In the genomic region with DNA sequence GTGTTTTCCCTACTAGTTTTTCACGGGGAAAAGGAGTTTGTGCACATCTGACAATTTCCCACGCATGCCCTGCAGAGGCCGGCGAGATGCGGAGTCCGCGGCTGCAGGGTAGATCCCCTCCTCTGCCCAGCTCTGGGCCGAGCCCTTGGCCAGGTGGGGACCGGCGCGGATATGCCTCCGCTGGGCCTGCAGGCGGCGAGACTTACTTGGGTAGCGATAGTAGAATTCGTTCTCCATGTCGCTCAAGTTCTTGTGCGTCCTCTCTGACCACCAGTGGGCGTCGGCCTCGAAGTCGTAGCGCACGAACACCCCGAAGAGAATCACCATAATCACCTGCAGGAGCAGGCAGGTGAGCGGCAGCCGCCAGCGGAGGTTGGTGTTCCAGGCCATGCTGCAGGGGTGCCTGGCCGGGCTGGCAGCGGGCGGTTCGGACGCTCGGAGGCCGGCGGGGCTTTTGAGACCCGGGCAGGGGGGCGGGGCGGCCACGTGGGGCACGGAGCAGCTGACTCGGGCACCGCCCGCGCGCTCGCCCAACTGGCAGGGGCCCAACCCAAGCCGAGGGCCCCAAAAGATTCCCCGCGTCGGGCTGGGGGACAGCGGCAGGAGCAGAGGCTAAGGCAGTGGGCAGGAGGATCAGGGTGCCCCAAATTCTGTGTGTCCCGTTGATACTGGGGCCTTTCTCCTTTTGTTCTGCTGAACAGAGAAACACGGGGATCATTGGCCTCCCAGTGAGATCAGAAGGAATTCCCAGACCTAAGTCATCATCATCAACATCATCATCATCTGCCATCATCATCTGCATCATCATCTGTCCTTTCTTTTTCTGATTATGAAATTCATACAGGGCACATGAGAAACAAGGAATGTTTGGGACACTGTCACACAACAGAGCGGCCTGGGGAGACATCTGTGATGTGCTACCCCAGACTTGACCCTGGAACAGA, we compare ENCODE assay signal across 8 cellular contexts. TPM values are rescaled to one million over a fixed set of nuclear protein-coding genes. Genes with fewer than 3 reads are reported as not detected.
DNase-seq lines count a peak whose midpoint lies in the region; ATAC-seq and TF ChIP-seq lines count a peak whose summit lies in the region.

A gene (minus strand): TSS at position 429 of the 944 bp plus-strand sequence. CDS start 39 bp downstream, at position 390.

- peak within 1 kb of the TSS; percentile 43 for H3K4me2 ChIP-seq in H9 (ENCODE audit: insufficient read depth, insufficient read length, low read length)

- H3K9me3 Mint-ChIP-seq in H9 = no peaks in the 10 kb centered on the region; a peak in 1 of 5 replicates
- no peaks in the 10 kb centered on the region for H3K9me3 Mint-ChIP-seq in activated T-cell treated with anti-CD3 and anti-CD28 coated beads, Interleukin-2, amount 50 U/mL, for 72 hours

- no peaks in the 10 kb centered on the region for H3K79me2 ChIP-seq in H9 (ENCODE audit: insufficient read depth, low read length)

- no peak within 1 kb of the TSS for H3K23ac ChIP-seq in H9 (ENCODE audit: insufficient read length, low read depth, low read length)

- H3K4me1 ChIP-seq in BE2C = no peaks in the 10 kb centered on the region
- no peaks in the 10 kb centered on the region for H3K4me1 ChIP-seq in H9 (ENCODE audit: insufficient read depth, low read length)
- peaks cover 0 to 7% (median 2%) of the 10 kb centered on the region in 12 donors for H3K4me1 ChIP-seq in heart left ventricle

- peak within 1 kb of the TSS; percentile 49; the same call in 1 of the 2 replicates for H2BK15ac ChIP-seq in H9 (ENCODE audit: low read depth, low read length)

- H3K36me3 ChIP-seq in BE2C (no peaks in the 10 kb centered on the region), heart left ventricle (no peaks in the 10 kb centered on the region)

- H3K27ac ChIP-seq in H9 (ENCODE audit: insufficient read length, low read depth, low read length) (no peak within 1 kb of the TSS), heart left ventricle (no peak within 1 kb of the TSS)

- H3K27me3 ChIP-seq in BE2C (no peaks in the 10 kb centered on the region; the same call in 1 of the 2 replicates), H9 (ENCODE audit: insufficient read depth, low read length) (peaks cover 4% of the 10 kb centered on the region), heart left ventricle (peaks cover 15 to 71% (median 20%) of the 10 kb centered on the region in 9 donors)

- no peak within 1 kb of the TSS for H2BK5ac ChIP-seq in H9 (ENCODE audit: insufficient read length, low read length)

- no peaks in the 10 kb centered on the region for H3K9me3 ChIP-seq in BE2C
- H3K9me3 ChIP-seq in H9 (ENCODE audit: control insufficient read depth, low read depth, low read length) = no peaks in the 10 kb centered on the region
- no peaks in the 10 kb centered on the region for H3K9me3 ChIP-seq in heart left ventricle

- TF ChIP-seq CTCF in BE2C (IDR thresholded peaks at IDR 0.05; ENCODE audit: low read depth, low read length) (peak; percentile 67), H9 (conservative IDR thresholded peaks at IDR 0.05) (peak; percentile 85), heart left ventricle (IDR thresholded peaks at IDR 0.05) (peak in 7 of 12 donors; percentile 6 to 43 (median 26))

- H2BK120ac ChIP-seq in H9 (ENCODE audit: low read depth, low read length, poor library complexity, severe bottlenecking) = no peak within 1 kb of the TSS

- no peak for TF ChIP-seq POLR2A in heart left ventricle (IDR thresholded peaks at IDR 0.05)

- H4K20me1 ChIP-seq in H9 (ENCODE audit: control insufficient read depth, insufficient read depth, insufficient read length) = no peaks in the 10 kb centered on the region

- no peak within 1 kb of the TSS for H3T11ph ChIP-seq in H9 (ENCODE audit: low read length)

- no peak within 1 kb of the TSS for H2BK12ac ChIP-seq in H9 (ENCODE audit: insufficient read length, low read depth, low read length)

- intact Hi-C loops in heart left ventricle (cut with DNase I) (no loop called here), posterior vena cava (cut with DNase I) (no loop called here)

- H3K23me2 ChIP-seq in H9 (ENCODE audit: insufficient read length, low read depth, low read length, poor library complexity, severe bottlenecking) = peaks cover 5% of the 10 kb centered on the region

- WGBS in H9 (ENCODE audit: extremely low coverage, insufficient read length, low lambda C conversion rate) = no CpG with 5 or more reads among the region's 55 CpGs
- 3 to 21% (median 5%) methylated on average over 7 to 55 of the region's 55 CpGs for WGBS in heart left ventricle, 4 donors

- ATAC-seq in activated T-cell treated with anti-CD3 and anti-CD28 coated beads, Interleukin-2, amount 50 U/mL, for 72 hours (replicated peaks in 1 of 2) = peak; percentile 62 to 75
- ATAC-seq in heart left ventricle = peak in 2 of 4 donors; percentile 42 to 58
- no peak for ATAC-seq in HG03342 (IDR thresholded peaks at IDR 0.05; ENCODE audit: unreplicated experiment)
- no peak for ATAC-seq in GM18861 (IDR thresholded peaks at IDR 0.05; ENCODE audit: unreplicated experiment)

- no peak within 1 kb of the TSS for H3K14ac ChIP-seq in H9 (ENCODE audit: insufficient read depth, low read length)

- no peak within 1 kb of the TSS for H2BK20ac ChIP-seq in H9 (ENCODE audit: low read depth, low read length, poor library complexity, severe bottlenecking)

- no peak within 1 kb of the TSS for H2AK5ac ChIP-seq in H9 (ENCODE audit: insufficient read length, low read length)

- H3K36me3 Mint-ChIP-seq in H9 (ENCODE audit: insufficient read depth in 1 of 3, low read depth in 3 of 3) = no peaks in the 10 kb centered on the region
- no peaks in the 10 kb centered on the region for H3K36me3 Mint-ChIP-seq in activated T-cell treated with anti-CD3 and anti-CD28 coated beads, Interleukin-2, amount 50 U/mL, for 72 hours (ENCODE audit: insufficient read depth in 2 of 2)

- no peak within 1 kb of the TSS for H4K91ac ChIP-seq in H9 (ENCODE audit: insufficient read length, low read depth, low read length)

- H3K56ac ChIP-seq in H9 (ENCODE audit: insufficient read length, low read depth, low read length) = no peak within 1 kb of the TSS

- H3K27me3 Mint-ChIP-seq in H9 (ENCODE audit: low read depth) = peaks cover 64% of the 10 kb centered on the region
- H3K27me3 Mint-ChIP-seq in activated T-cell treated with anti-CD3 and anti-CD28 coated beads, Interleukin-2, amount 50 U/mL, for 72 hours (ENCODE audit: low read depth) = peaks cover 49% of the 10 kb centered on the region

- H3K4me1 Mint-ChIP-seq in H9 = peaks cover 4 to 9% of the 10 kb centered on the region in 2 experiments
- no peaks in the 10 kb centered on the region for H3K4me1 Mint-ChIP-seq in activated T-cell treated with anti-CD3 and anti-CD28 coated beads, Interleukin-2, amount 50 U/mL, for 72 hours (ENCODE audit: low read depth)

- H3K4me3 Mint-ChIP-seq in H9 = peak within 1 kb of the TSS; percentile 55 to 81
- H3K4me3 Mint-ChIP-seq in activated T-cell treated with anti-CD3 and anti-CD28 coated beads, Interleukin-2, amount 50 U/mL, for 72 hours = peak within 1 kb of the TSS; percentile 59 to 72

- no peaks in the 10 kb centered on the region for H3K79me1 ChIP-seq in H9 (ENCODE audit: insufficient read depth, low read depth, low read length, poor library complexity, severe bottlenecking)

- no peak within 1 kb of the TSS for H4K5ac ChIP-seq in H9 (ENCODE audit: insufficient read length, low read depth, low read length)

- no peak within 1 kb of the TSS for H3K18ac ChIP-seq in H9 (ENCODE audit: insufficient read length, low read depth, low read length)

- no peak within 1 kb of the TSS for H2AFZ ChIP-seq in H9 (ENCODE audit: low read length)

- H3K9ac ChIP-seq in H9 (ENCODE audit: extremely low read depth, insufficient read length, low read length) = no peak within 1 kb of the TSS

- no peak within 1 kb of the TSS for H3K4ac ChIP-seq in H9 (ENCODE audit: low read depth, low read length)

- DNase-seq in BE2C (peak; percentile 70), H9 (peak; percentile 92), heart left ventricle (no peak), posterior vena cava (ENCODE audit: low spot score) (peak; percentile 77), hepatic stellate cell (ENCODE audit: low spot score) (no peak)
- DNase-seq in activated T-cell treated with anti-CD3 and anti-CD28 coated beads, Interleukin-2, amount 50 U/mL, for 72 hours = peak; percentile 19 to 39

- H4K8ac ChIP-seq in H9 (replicated peaks; ENCODE audit: insufficient read length, low read depth, low read length) = no peak within 1 kb of the TSS

- no peak within 1 kb of the TSS for H3K27ac Mint-ChIP-seq in H9
- H3K27ac Mint-ChIP-seq in activated T-cell treated with anti-CD3 and anti-CD28 coated beads, Interleukin-2, amount 50 U/mL, for 72 hours = no peak within 1 kb of the TSS

- H3K4me3 ChIP-seq in BE2C (ENCODE audit: low read depth, low read length) (peak within 1 kb of the TSS; percentile 59), heart left ventricle (peak within 1 kb of the TSS in 11 of 12 donors; percentile 7 to 46 (median 34))

RNA-seq across cellular contexts. Expression of the gene that starts here (rescaled TPM):
- polyA plus RNA-seq in BE2C (2012; ENCODE audit: insufficient read depth, insufficient read length, low read depth) = not detected
- total RNA-seq in H9 (2021) (0.28 and 0.31 TPM in 2 replicates), heart left ventricle (1 to 10 TPM in 1 of 9 donors, under 1 TPM in 4, not detected in 4; 0.20 to 2.9 (median 0.76) TPM), posterior vena cava (not detected)
- total RNA-seq in activated T-cell treated with anti-CD3 and anti-CD28 coated beads, Interleukin-2, amount 50 U/mL, for 72 hours = not detected
- 1 to 10 TPM in 1 of 2 donors, under 1 TPM in 1; 0.23 to 2.6 TPM for polyA plus RNA-seq in heart left ventricle

Comparison
In these comparisons a context has a peak if more than half of its experiments do, and no peak if none do; other contexts are left out.
1. Peak in DNase-seq and H3K4me2 ChIP-seq in H9; RNA of the gene not detected or under 1 TPM.
2. Peak in DNase-seq and ATAC-seq in activated T-cell treated with anti-CD3 and anti-CD28 coated beads, Interleukin-2, amount 50 U/mL, for 72 hours; RNA of the gene not detected or under 1 TPM.
3. Peak in DNase-seq in posterior vena cava; RNA of the gene not detected or under 1 TPM.
4. CTCF ChIP-seq: peak in every context shown above with its lines; median percentile 85 in H9; 67 in BE2C; 26 in heart left ventricle.